ENCODE assay signal across 13 cellular contexts in the genomic region with DNA sequence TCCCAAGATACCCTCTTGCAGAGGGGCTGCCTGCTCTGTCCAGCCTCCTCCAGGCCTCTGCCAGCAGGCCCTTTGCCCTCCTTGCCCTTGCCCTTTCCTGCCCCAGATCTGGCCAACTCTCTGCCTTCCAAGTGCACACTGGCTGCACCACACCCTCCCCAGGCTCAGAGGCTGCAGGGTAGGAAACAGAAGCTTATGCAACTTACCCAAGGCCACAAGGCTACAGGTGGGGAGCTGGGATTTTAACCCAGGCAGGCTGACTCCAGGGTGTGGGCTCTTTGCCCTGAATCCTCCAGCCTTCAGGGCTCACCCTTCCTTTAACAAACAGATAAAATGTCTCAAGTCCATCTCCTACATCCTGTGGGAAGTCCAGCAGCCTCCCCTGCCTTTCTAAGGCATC. TPM values are rescaled to one million over a fixed set of nuclear protein-coding genes. Genes with fewer than 3 reads are reported as not detected.
DNase-seq lines count a peak whose midpoint lies in the region; ATAC-seq and TF ChIP-seq lines count a peak whose summit lies in the region.
"Had no signal": no experiment of that assay in that cellular context is flagged by ENCODE, and none has a peak within 500 bp of the region (broad histone marks: within the 10 kb centered on the region; RNA-seq: fewer than 3 reads in every experiment).

No MANE protein-coding gene starts in this region.

- no peak overlapping the region for H3K4me3 ChIP-seq in HEK293 (ENCODE audit: low read depth, low read length)
- no peak overlapping the region for H3K4me3 ChIP-seq in PC-3 (ENCODE audit: low read length)
- no peak overlapping the region for H3K4me3 ChIP-seq in right cardiac atrium (ENCODE audit: low read length)
- H3K4me3 ChIP-seq: SK-N-MC had no signal

- H3K27ac ChIP-seq in HEK293 (ENCODE audit: extremely low read depth, low read depth, low read length) (no peak overlapping the region), PC-3 (ENCODE audit: low read length) (no peak overlapping the region), right cardiac atrium (ENCODE audit: low read length) (no peak overlapping the region)
- H3K27ac ChIP-seq: SK-N-MC had no signal

- H3K9me3 ChIP-seq in HEK293 (ENCODE audit: control insufficient read depth, insufficient read depth, low read depth, low read length), result no peaks in the 10 kb centered on the region
- no peaks in the 10 kb centered on the region for H3K9me3 ChIP-seq in PC-3 (ENCODE audit: low read length)
- no peaks in the 10 kb centered on the region for H3K9me3 ChIP-seq in right cardiac atrium (ENCODE audit: control insufficient read depth, low read length)

- H4K20me1 ChIP-seq in PC-3 (ENCODE audit: low read length), result no peaks in the 10 kb centered on the region

- H3K9me2 ChIP-seq in PC-3 (replicated peaks; ENCODE audit: low read length), result no peaks in the 10 kb centered on the region

- H3K79me2 ChIP-seq in PC-3 (ENCODE audit: low read length), result no peaks in the 10 kb centered on the region

- CTCF ChIA-PET in HEK293 (lab: Yijun Ruan, JAX) (interaction anchor here (0.6 to 0.7 kb wide), 2 partner anchors 247 to 423 kb away, joined by 3 to 4 read pairs; no protein-coding TSS in a partner anchor), PC-3 (lab: Charles Lee) (no interaction called here)

- no peaks in the 10 kb centered on the region for H3K4me1 ChIP-seq in HEK293 (ENCODE audit: control insufficient read depth, insufficient read depth, low read length)
- H3K4me1 ChIP-seq in PC-3 (ENCODE audit: insufficient read depth, low read length), result no peaks in the 10 kb centered on the region
- no peaks in the 10 kb centered on the region for H3K4me1 ChIP-seq in right cardiac atrium (ENCODE audit: control insufficient read depth, insufficient read depth, low read length)

- H3K27me3 ChIP-seq in PC-3 (ENCODE audit: low read length) (no peaks in the 10 kb centered on the region), right cardiac atrium (ENCODE audit: control insufficient read depth, insufficient read depth) (no peaks in the 10 kb centered on the region)

- no peak overlapping the region for H2AFZ ChIP-seq in PC-3 (ENCODE audit: low read length)

- H3K4me2 ChIP-seq in PC-3 (ENCODE audit: low read length), result no peak overlapping the region

- POLR2A ChIA-PET in HEK293 (lab: Yijun Ruan, JAX), result no interaction called here
- POLR2A ChIA-PET in PC-3 (lab: Charles Lee; ENCODE audit: unreplicated experiment), result no interaction called here

- ATAC-seq in PC-3 (peak; percentile 65), right cardiac atrium (peak; percentile 80 to 93), sciatic nerve (peak; percentile 47), GM19395 (IDR thresholded peaks at IDR 0.05; ENCODE audit: unreplicated experiment) (no peak)

- DNase-seq in PC-3 (no peak), right cardiac atrium (peak in 2 of 3 donors; percentile 56 to 69), sciatic nerve (ENCODE audit: low spot score) (no peak), NCI-H146 treated with DMSO at 0.1 percent for 48 hours (lab: John Stamatoyannopoulos, UW; ENCODE audit: unreplicated experiment) (no peak)
- DNase-seq in activated T-cell treated with anti-CD3 and anti-CD28 coated beads, Interleukin-2, amount 50 U/mL, for 1 hour, result no peak
- DNase-seq: DMS 273 treated with DMSO at 0.1 percent for 48 hours, MV-4-11, NCI-H1436 treated with DMSO at 0.1 percent for 48 hours, NCI-H2081 treated with DMSO at 0.1 percent for 48 hours, NCI-H526 had no signal

- H3K36me3 ChIP-seq in HEK293 (ENCODE audit: control insufficient read depth in 2 of 2, insufficient read depth in 1 of 2, low read length in 2 of 2) (no peaks in the 10 kb centered on the region), PC-3 (ENCODE audit: low read depth, low read length) (no peaks in the 10 kb centered on the region)

- BruUV-seq in PC-3 (replicated peaks; lab: Mats Ljungman, UMichigan), result no TSS peak

- no peak overlapping the region for H3K9ac ChIP-seq in PC-3 (ENCODE audit: low read length)

- no peaks in the 10 kb centered on the region for H3F3A ChIP-seq in PC-3 (ENCODE audit: low read length, unreplicated experiment)

- intact Hi-C loops in PC-3 (cut with micrococcal nuclease), result no loop called here
- intact Hi-C loops in right cardiac atrium (cut with DNase I), result no loop called here
- intact Hi-C loops in sciatic nerve (cut with DNase I), result loop anchor here (2.0 kb wide), 1 partner anchor 55 kb away; no protein-coding TSS in a partner anchor

- TF ChIP-seq CTCF in HEK293 (tag by site-specific recombination; IDR thresholded peaks at IDR 0.05), result no peak
- no peak for TF ChIP-seq CTCF in PC-3 (conservative IDR thresholded peaks at IDR 0.05; ENCODE audit: low read depth, low read length)

TF ChIP-seq in HEK293, 187 proteins besides CTCF, POLR2A, EP300 and RAD21:
- TF ChIP-seq ZNF366 (tag by site-specific recombination; conservative IDR thresholded peaks at IDR 0.05), result no peak
- TF ChIP-seq SCRT2 (tag by site-specific recombination; IDR thresholded peaks at IDR 0.05), result peak; percentile 86
TF ChIP-seq in HEK293: peak in this region for 1.

RNA-seq across cellular contexts. Expression of gene TRAF3IP2, which starts 14.5 kb away (rescaled TPM):
- 26.1 and 37.7 TPM in 2 replicates for total RNA-seq in PC-3 (2014; rRNA removed)
- total RNA-seq in right cardiac atrium, result 10 to 100 TPM; 12.7 to 16.0 (median 13.1) TPM
- polyA plus RNA-seq in right cardiac atrium, result 14.1 TPM
- total RNA-seq in sciatic nerve, result 11.6 TPM

Comparison
In these comparisons a context has a peak if more than half of its experiments do, and no peak if none do; other contexts are left out.
1. DNase-seq: peak in right cardiac atrium (2 of 3); none in PC-3 (single experiment), sciatic nerve (single experiment), activated T-cell treated with anti-CD3 and anti-CD28 coated beads, Interleukin-2, amount 50 U/mL, for 1 hour (single experiment) and NCI-H146 treated with DMSO at 0.1 percent for 48 hours (single experiment).